32 cellular contexts compared by ENCODE assay signal in the genomic region with DNA sequence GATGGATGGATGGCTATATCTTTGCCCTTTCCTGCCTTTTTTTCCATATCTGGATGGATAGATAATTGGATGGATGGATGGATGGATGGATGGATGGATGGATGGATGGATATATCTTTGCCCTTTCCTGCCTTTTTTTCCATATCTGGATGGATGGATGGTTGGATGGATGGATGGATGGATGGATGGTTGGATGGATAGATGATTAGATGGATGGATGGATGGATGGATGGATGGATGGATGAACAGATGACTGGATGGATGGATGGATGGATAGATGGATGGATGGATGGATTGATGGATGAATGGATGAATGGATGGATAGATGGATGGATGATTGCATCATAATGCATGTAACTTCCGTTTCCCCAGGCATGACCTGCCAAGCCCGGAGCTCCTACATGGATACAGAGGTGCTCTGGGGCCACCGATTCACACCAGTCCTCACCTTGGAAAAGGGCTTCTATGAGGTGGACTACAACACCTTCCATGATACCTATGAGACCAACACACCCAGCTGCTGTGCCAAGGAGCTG. TPM values are rescaled to one million over a fixed set of nuclear protein-coding genes. Genes with fewer than 3 reads are reported as not detected.
"Had no signal": no experiment of that assay in that cellular context is flagged by ENCODE, and none has a peak within 500 bp of the region (broad histone marks: within the 10 kb centered on the region; RNA-seq: fewer than 3 reads in every experiment).

No MANE protein-coding gene starts in this region.

- ATAC-seq: activated CD8-positive, alpha-beta T cell treated with anti-CD3 and anti-CD28 coated beads for 36 hours; activated naive CD4-positive, alpha-beta T cell treated with anti-CD3 and anti-CD28 coated beads, Interleukin-2, amount 50 U/mL, for 72 hours; activated T-cell treated with anti-CD3 and anti-CD28 coated beads, Interleukin-2, amount 50 U/mL, for 72 hours; activated T-helper 17 cell treated with anti-CD3 and anti-CD28 coated beads, Interleukin-2, amount 50 U/mL, for 72 hours; Panc1 had no signal

- H3K4me2 ChIP-seq: SK-N-SH had no signal

- DNase-seq: activated CD4-positive, alpha-beta T cell treated with anti-CD3 and anti-CD28 coated beads, Interleukin-2, amount 10 ng/mL, durations not matched to agents 24 days and 14 days; activated CD4-positive, alpha-beta T cell treated with anti-CD3 and anti-CD28 coated beads, Interleukin-2, amount 50 U/mL, for 4 hours; activated CD8-positive, alpha-beta T cell treated with anti-CD3 and anti-CD28 coated beads for 36 hours; activated effector memory CD4-positive, alpha-beta T cell treated with anti-CD3 and anti-CD28 coated beads, Interleukin-2, amount 50 U/mL, for 16 hours; activated naive CD4-positive, alpha-beta T cell; activated T-cell treated with anti-CD3 and anti-CD28 coated beads, Interleukin-2, amount 50 U/mL, for 1 hour; activated T-cell treated with anti-CD3 and anti-CD28 coated beads, Interleukin-2, amount 50 U/mL, for 72 hours; adrenal gland; caudate nucleus; Karpas-422; KBM-7; NCI-H1048; NCI-H1105 treated with DMSO at 0.1 percent for 48 hours; NCI-H1436; NCI-H1694; NCI-H1930; NCI-H2081 treated with DMSO at 0.1 percent for 48 hours; NCI-H345; NCI-H524 treated with DMSO at 0.1 percent for 48 hours; SHP77 treated with DMSO at 0.1 percent for 48 hours; SK-N-SH had no signal

- H3K9me3 Mint-ChIP-seq: activated CD8-positive, alpha-beta T cell treated with anti-CD3 and anti-CD28 coated beads for 36 hours; activated naive CD4-positive, alpha-beta T cell treated with anti-CD3 and anti-CD28 coated beads, Interleukin-2, amount 50 U/mL, for 72 hours; activated T-cell treated with anti-CD3 and anti-CD28 coated beads, Interleukin-2, amount 50 U/mL, for 72 hours; activated T-helper 17 cell treated with anti-CD3 and anti-CD28 coated beads, Interleukin-2, amount 50 U/mL, for 72 hours; T-helper 1 cell treated with Interleukin-12 subunit alpha and Interleukin-12 subunit beta and Interleukin-4 antibody, amounts not matched to agents 30 μg/mL and 1 μg/mL, for 36 hours; T-helper 2 cell treated with Interferon-gamma antibody and Interleukin-4, amounts not matched to agents 5 μg/mL and 100 μg/mL, for 36 hours had no signal

- H3K9ac ChIP-seq: SK-N-SH had no signal

- H3K4me3 Mint-ChIP-seq: activated CD4-positive, alpha-beta T cell treated with anti-CD3 and anti-CD28 coated beads, Interleukin-2, amount 10 ng/mL, durations not matched to agents 24 days and 14 days; activated CD8-positive, alpha-beta T cell treated with anti-CD3 and anti-CD28 coated beads for 36 hours; activated T-cell treated with anti-CD3 and anti-CD28 coated beads, Interleukin-2, amount 50 U/mL, for 72 hours; activated T-helper 17 cell treated with anti-CD3 and anti-CD28 coated beads, Interleukin-2, amount 50 U/mL, for 72 hours; T-helper 1 cell treated with Interleukin-12 subunit alpha and Interleukin-12 subunit beta and Interleukin-4 antibody, amounts not matched to agents 30 μg/mL and 1 μg/mL, for 36 hours; T-helper 2 cell treated with Interferon-gamma antibody and Interleukin-4, amounts not matched to agents 5 μg/mL and 100 μg/mL, for 36 hours had no signal

- H3K4me1 ChIP-seq: adrenal gland, SJSA1 had no signal

- H3K9me3 ChIP-seq: adrenal gland, SJSA1, SK-N-SH had no signal

- H3K27ac Mint-ChIP-seq: activated CD4-positive, alpha-beta T cell treated with anti-CD3 and anti-CD28 coated beads, Interleukin-2, amount 10 ng/mL, durations not matched to agents 24 days and 14 days; activated CD8-positive, alpha-beta T cell treated with anti-CD3 and anti-CD28 coated beads for 36 hours; activated naive CD4-positive, alpha-beta T cell treated with anti-CD3 and anti-CD28 coated beads, Interleukin-2, amount 50 U/mL, for 72 hours; activated T-cell treated with anti-CD3 and anti-CD28 coated beads, Interleukin-2, amount 50 U/mL, for 72 hours; activated T-helper 17 cell treated with anti-CD3 and anti-CD28 coated beads, Interleukin-2, amount 50 U/mL, for 72 hours; T-helper 1 cell treated with Interleukin-12 subunit alpha and Interleukin-12 subunit beta and Interleukin-4 antibody, amounts not matched to agents 30 μg/mL and 1 μg/mL, for 36 hours; T-helper 2 cell treated with Interferon-gamma antibody and Interleukin-4, amounts not matched to agents 5 μg/mL and 100 μg/mL, for 36 hours had no signal

- H3K4me3 ChIP-seq: adrenal gland, SJSA1 had no signal

- H3K36me3 Mint-ChIP-seq: activated naive CD4-positive, alpha-beta T cell treated with anti-CD3 and anti-CD28 coated beads, Interleukin-2, amount 50 U/mL, for 72 hours; brain had no signal

- H3K27ac ChIP-seq: adrenal gland, SJSA1 had no signal

- H3K4me1 Mint-ChIP-seq: activated T-helper 17 cell treated with anti-CD3 and anti-CD28 coated beads, Interleukin-2, amount 50 U/mL, for 72 hours had no signal

- H3K27me3 ChIP-seq: adrenal gland, SJSA1 had no signal

- H3K36me3 ChIP-seq: SJSA1 had no signal

RNA-seq across cellular contexts. Expression of a gene that starts 24.9 kb away (rescaled TPM):
- total RNA-seq: activated CD4-positive, alpha-beta T cell treated with anti-CD3 and anti-CD28 coated beads, Interleukin-2, amount 10 ng/mL, durations not matched to agents 24 days and 14 days; activated CD8-positive, alpha-beta memory T cell treated with anti-CD3 and anti-CD28 coated beads for 36 hours; activated CD8-positive, alpha-beta T cell treated with anti-CD3 and anti-CD28 coated beads for 36 hours; activated naive CD4-positive, alpha-beta T cell treated with anti-CD3 and anti-CD28 coated beads, Interleukin-2, amount 50 U/mL, for 72 hours; activated T-helper 17 cell treated with anti-CD3 and anti-CD28 coated beads, Interleukin-2, amount 50 U/mL, for 72 hours; MCF 10A; NCI-H460; SJSA1 had no signal

RNA-seq across cellular contexts. Expression of a gene that starts 26.6 kb away (rescaled TPM):
- total RNA-seq: activated CD4-positive, alpha-beta T cell treated with anti-CD3 and anti-CD28 coated beads, Interleukin-2, amount 10 ng/mL, durations not matched to agents 24 days and 14 days; activated CD8-positive, alpha-beta memory T cell treated with anti-CD3 and anti-CD28 coated beads for 36 hours; activated CD8-positive, alpha-beta T cell treated with anti-CD3 and anti-CD28 coated beads for 36 hours; activated naive CD4-positive, alpha-beta T cell treated with anti-CD3 and anti-CD28 coated beads, Interleukin-2, amount 50 U/mL, for 72 hours; activated T-helper 17 cell treated with anti-CD3 and anti-CD28 coated beads, Interleukin-2, amount 50 U/mL, for 72 hours; NCI-H460; RPMI7951; SJSA1 had no signal

RNA-seq across cellular contexts. Expression of a gene that starts 49.0 kb away (rescaled TPM):
- total RNA-seq: activated CD4-positive, alpha-beta T cell treated with anti-CD3 and anti-CD28 coated beads, Interleukin-2, amount 10 ng/mL, durations not matched to agents 24 days and 14 days; activated CD8-positive, alpha-beta memory T cell treated with anti-CD3 and anti-CD28 coated beads for 36 hours; activated CD8-positive, alpha-beta T cell treated with anti-CD3 and anti-CD28 coated beads for 36 hours; activated naive CD4-positive, alpha-beta T cell treated with anti-CD3 and anti-CD28 coated beads, Interleukin-2, amount 50 U/mL, for 72 hours; activated T-cell treated with anti-CD3 and anti-CD28 coated beads, Interleukin-2, amount 50 U/mL, for 72 hours; activated T-helper 17 cell treated with anti-CD3 and anti-CD28 coated beads, Interleukin-2, amount 50 U/mL, for 72 hours; adrenal gland; MCF 10A; NCI-H460; RPMI7951; SJSA1 had no signal
- polyA plus RNA-seq: SK-N-SH had no signal
